Comparison of ENCODE assay signal across 15 cellular contexts in genomic region chr1:177495878-177496277, GRCh38.
DNase-seq lines count a peak whose midpoint lies in the region; ATAC-seq and TF ChIP-seq lines count a peak whose summit lies in the region.
"Had no signal": no experiment of that assay in that cellular context is flagged by ENCODE, and none has a peak within 500 bp of the region (broad histone marks: within the 10 kb centered on the region; RNA-seq: fewer than 3 reads in every experiment).

No MANE protein-coding gene starts in this region.

- TF ChIP-seq RAD21 in IMR-90 (IDR thresholded peaks at IDR 0.05; ENCODE audit: low read length) = no peak

- no peaks in the 10 kb centered on the region for H3K36me3 ChIP-seq in IMR-90 (ENCODE audit: control insufficient read depth, insufficient read depth, low read length)
- no peaks in the 10 kb centered on the region for H3K36me3 ChIP-seq in brain microvascular endothelial cell (replicated peaks)
- no peaks in the 10 kb centered on the region for H3K36me3 ChIP-seq in mammary epithelial cell (ENCODE audit: insufficient read depth, low read length)

- H4K20me1 ChIP-seq in IMR-90 (ENCODE audit: insufficient read depth, low read length) (no peaks in the 10 kb centered on the region), mammary epithelial cell (ENCODE audit: insufficient read depth, low read length) (no peaks in the 10 kb centered on the region)

- no peak overlapping the region for H3K14ac ChIP-seq in IMR-90 (replicated peaks; ENCODE audit: low read depth, low read length)

- H2AK5ac ChIP-seq in IMR-90 (ENCODE audit: low read depth, low read length) = no peak overlapping the region

- no peak overlapping the region for H2BK120ac ChIP-seq in IMR-90 (ENCODE audit: low read depth, low read length)

- H3K9me3 ChIP-seq in AG04450 (ENCODE audit: control insufficient read depth, insufficient read depth, low read length) (no peaks in the 10 kb centered on the region), IMR-90 (ENCODE audit: control insufficient read depth, insufficient read depth, low read length) (no peaks in the 10 kb centered on the region), mammary epithelial cell (replicated peaks; ENCODE audit: insufficient read depth, low read length) (no peaks in the 10 kb centered on the region)
- H3K9me3 ChIP-seq: A549 had no signal

- intact Hi-C loops in IMR-90 (cut with micrococcal nuclease) (no loop called here), mammary epithelial cell (cut with micrococcal nuclease) (no loop called here)

- H3K4me2 ChIP-seq in IMR-90 (ENCODE audit: low read depth, low read length) (no peak overlapping the region), mammary epithelial cell (ENCODE audit: insufficient read depth, low read depth, low read length) (no peak overlapping the region)
- H3K4me2 ChIP-seq: A549 had no signal

- BruUV-seq in IMR-90 (replicated peaks; lab: Mats Ljungman, UMichigan) (no TSS peak), mammary epithelial cell (replicated peaks; lab: Mats Ljungman, UMichigan) (no TSS peak)

- 14% methylated on average over 1 of the region's 2 CpGs; no CpG with 5 or more reads in 1 of the 2 experiments for WGBS in IMR-90 (ENCODE audit: extremely low coverage in 2 of 2, insufficient read length in 1 of 2), 2 experiments
- 68% methylated on average over 2 of the region's 2 CpGs for WGBS in mammary epithelial cell (ENCODE audit: low coverage, missing lambda C conversion rate)

- no peak overlapping the region for H2BK5ac ChIP-seq in IMR-90 (ENCODE audit: low read depth, low read length, poor library complexity, severe bottlenecking)

- no peaks in the 10 kb centered on the region for H3K9me1 ChIP-seq in IMR-90 (ENCODE audit: insufficient read depth, low read length)

- H3K4me1 ChIP-seq in IMR-90 (ENCODE audit: control insufficient read depth, insufficient read depth, low read length) (no peaks in the 10 kb centered on the region), foreskin keratinocyte (no peaks in the 10 kb centered on the region), mammary epithelial cell (ENCODE audit: insufficient read depth, low read length) (no peaks in the 10 kb centered on the region)
- H3K4me1 ChIP-seq: A549 had no signal

- CTCF ChIA-PET in AG04450 (lab: Charles Lee) = no interaction called here
- CTCF ChIA-PET in IMR-90 (lab: Yijun Ruan, JAX) = interaction anchor here (0.6 to 1.1 kb wide), 2 partner anchors 10 to 504 kb away, joined by 3 to 4 read pairs; no protein-coding TSS in a partner anchor
- CTCF ChIA-PET in mammary epithelial cell (lab: Charles Lee; ENCODE audit: low non-redundant PET) = no interaction called here

- no peak overlapping the region for H3K18ac ChIP-seq in IMR-90 (ENCODE audit: low read depth, low read length)

- H4K8ac ChIP-seq in IMR-90 (ENCODE audit: low read depth in 2 of 2, low read length in 2 of 2) = no peak overlapping the region

- H3K56ac ChIP-seq in IMR-90 (ENCODE audit: extremely low read depth, insufficient read depth, low read length) = no peak overlapping the region

- no peak overlapping the region for H2BK20ac ChIP-seq in IMR-90 (ENCODE audit: low read depth, low read length)

- no peak overlapping the region for H2AK9ac ChIP-seq in IMR-90 (replicated peaks; ENCODE audit: low read depth, low read length, poor library complexity)

- no peak for ATAC-seq in IMR-90 (ENCODE audit: low read depth)
- ATAC-seq in foreskin keratinocyte = no peak
- ATAC-seq: A549, K562 had no signal

- no peak overlapping the region for H3K4me3 ChIP-seq in AG04450 (ENCODE audit: low read depth, low read length)
- no peak overlapping the region for H3K4me3 ChIP-seq in IMR-90 (ENCODE audit: insufficient read depth, low read depth, low read length)
- H3K4me3 ChIP-seq in brain microvascular endothelial cell (ENCODE audit: low read depth, low read length) = no peak overlapping the region
- no peak overlapping the region for H3K4me3 ChIP-seq in mammary epithelial cell (replicated peaks in 1 of 3; ENCODE audit: insufficient read depth in 1 of 3, low read depth in 2 of 3, low read length in 3 of 3)
- H3K4me3 ChIP-seq: A549, K562 had no signal

- in situ Hi-C loops in IMR-90 (cut with MboI; ENCODE audit: low sequenced_read_pairs) (no loop called here), brain microvascular endothelial cell (cut with HindIII; ENCODE audit: low pct_ligation_motif_present, low sequenced_read_pairs) (no loop called here), mammary epithelial cell (cut with MboI; ENCODE audit: low sequenced_read_pairs in 2 of 2) (no loop called here)

- TF ChIP-seq POLR2A in IMR-90 (IDR thresholded peaks at IDR 0.05; ENCODE audit: low read depth, low read length) = no peak

- H3K9ac ChIP-seq in IMR-90 (ENCODE audit: low read depth, low read length) = no peak overlapping the region
- no peak overlapping the region for H3K9ac ChIP-seq in mammary epithelial cell (ENCODE audit: insufficient read depth, low read length)

- H3K27me3 ChIP-seq in AG04450 (ENCODE audit: control insufficient read depth, insufficient read depth, low read length) = no peaks in the 10 kb centered on the region
- no peaks in the 10 kb centered on the region for H3K27me3 ChIP-seq in IMR-90 (ENCODE audit: control insufficient read depth, insufficient read depth, low read length)
- no peaks in the 10 kb centered on the region for H3K27me3 ChIP-seq in brain microvascular endothelial cell (replicated peaks)
- H3K27me3 ChIP-seq in foreskin keratinocyte = no peaks in the 10 kb centered on the region
- no peaks in the 10 kb centered on the region for H3K27me3 ChIP-seq in mammary epithelial cell (ENCODE audit: insufficient read depth, low read length)

- no peak overlapping the region for H2BK15ac ChIP-seq in IMR-90 (ENCODE audit: low read depth, low read length)

- no peak overlapping the region for H4K91ac ChIP-seq in IMR-90 (ENCODE audit: insufficient read depth, low read depth, low read length)

- no peaks in the 10 kb centered on the region for H3K79me1 ChIP-seq in IMR-90 (ENCODE audit: low read depth in 1 of 2, low read length in 2 of 2)

- peak; percentile 30 for TF ChIP-seq CTCF in AG04450 (IDR thresholded peaks at IDR 0.05; ENCODE audit: low read depth, low read length)
- TF ChIP-seq CTCF in IMR-90 (conservative IDR thresholded peaks at IDR 0.05; ENCODE audit: low read depth, low read length) = no peak
- peak; percentile 39 for TF ChIP-seq CTCF in brain microvascular endothelial cell (IDR thresholded peaks at IDR 0.05; ENCODE audit: low read depth, low read length, missing control alignments)
- peak; percentile 12 for TF ChIP-seq CTCF in foreskin keratinocyte (conservative IDR thresholded peaks at IDR 0.05)
- peak in 1 of 2 donors; percentile 42 for TF ChIP-seq CTCF in mammary epithelial cell (conservative IDR thresholded peaks at IDR 0.05 in 1 of 2, IDR thresholded peaks at IDR 0.05 in 1 of 2; ENCODE audit: extremely low read depth in 1 of 2, insufficient read depth in 1 of 2, low read depth in 1 of 2, low read length in 2 of 2)

- DNase-seq in AG04450 (ENCODE audit: low read depth, low spot score) = no peak
- peak; percentile 5 for DNase-seq in IMR-90
- no peak for DNase-seq in brain microvascular endothelial cell
- DNase-seq in foreskin keratinocyte = no peak
- no peak for DNase-seq in NOMO-1 treated with dmso at 0.1 percent for 144 hours (lab: John Stamatoyannopoulos, UW; ENCODE audit: unreplicated experiment)
- no peak for DNase-seq in AG20443 (ENCODE audit: low spot score)
- no peak for DNase-seq in NCI-H82 treated with DMSO at 0.1 percent for 48 hours (lab: John Stamatoyannopoulos, UW; ENCODE audit: unreplicated experiment)
- DNase-seq in mammary epithelial cell = no peak
- DNase-seq: C1 segment of cervical spinal cord, DMS79, NCI-H187, NCI-H2107, NCI-H226 had no signal

- H4K5ac ChIP-seq in IMR-90 (ENCODE audit: low read depth, low read length) = no peak overlapping the region

- no peaks in the 10 kb centered on the region for H3K79me2 ChIP-seq in mammary epithelial cell (ENCODE audit: insufficient read depth, low read length)

- dilution Hi-C loops in IMR-90 (cut with HindIII; ENCODE audit: low sequenced_read_pairs, unreplicated experiment) = no loop called here
- dilution Hi-C loops in mammary epithelial cell (cut with HindIII; ENCODE audit: low sequenced_read_pairs) = no loop called here

- H2AFZ ChIP-seq in IMR-90 (replicated peaks; ENCODE audit: low read length, poor library complexity) = no peak overlapping the region
- no peak overlapping the region for H2AFZ ChIP-seq in mammary epithelial cell (ENCODE audit: low read depth, low read length)

- POLR2A ChIA-PET in AG04450 (lab: Yijun Ruan, JAX) = no interaction called here
- POLR2A ChIA-PET in IMR-90 (lab: Charles Lee; ENCODE audit: unreplicated experiment) = no interaction called here

- H3K27ac ChIP-seq in AG04450 (ENCODE audit: low read depth, low read length) (no peak overlapping the region), IMR-90 (ENCODE audit: insufficient read depth, low read length) (no peak overlapping the region), brain microvascular endothelial cell (no peak overlapping the region), foreskin keratinocyte (no peak overlapping the region), mammary epithelial cell (ENCODE audit: insufficient read depth, low read depth, low read length) (no peak overlapping the region)
- H3K27ac ChIP-seq: A549 had no signal

- no peak overlapping the region for H3K23ac ChIP-seq in IMR-90 (ENCODE audit: low read depth, low read length)

- H3K4ac ChIP-seq in IMR-90 (ENCODE audit: low read depth, low read length) = no peak overlapping the region

TF ChIP-seq in IMR-90, 13 proteins besides CTCF, POLR2A, EP300 and RAD21:
- no peak for TF ChIP-seq SMC3 (IDR thresholded peaks at IDR 0.05; ENCODE audit: low read depth, low read length)
- no peak for TF ChIP-seq NFE2L2 (IDR thresholded peaks at IDR 0.05; ENCODE audit: low read depth, low read length)
- TF ChIP-seq BHLHE40 (IDR thresholded peaks at IDR 0.05; ENCODE audit: low read depth, low read length) = no peak
- TF ChIP-seq CHD1 (IDR thresholded peaks at IDR 0.05; ENCODE audit: low read depth, low read length) = no peak
- no peak for TF ChIP-seq MAFK (IDR thresholded peaks at IDR 0.05; ENCODE audit: low read depth, low read length)
- no peak for TF ChIP-seq RFX5 (IDR thresholded peaks at IDR 0.05; ENCODE audit: low read depth, low read length)
